11 cellular contexts compared by ENCODE assay signal in genomic region chr17:43755389-43755875, GRCh38. TPM values are rescaled to one million over a fixed set of nuclear protein-coding genes. Genes with fewer than 3 reads are reported as not detected.
DNase-seq lines count a peak whose midpoint lies in the region; ATAC-seq and TF ChIP-seq lines count a peak whose summit lies in the region.
"Had no signal": no experiment of that assay in that cellular context is flagged by ENCODE, and none has a peak within 500 bp of the region (broad histone marks: within the 10 kb centered on the region; RNA-seq: fewer than 3 reads in every experiment).

No MANE protein-coding gene starts in this region.

- no peaks in the 10 kb centered on the region for H4K20me1 ChIP-seq in PC-9 (ENCODE audit: insufficient read depth)

- no peaks in the 10 kb centered on the region for H3K9me3 ChIP-seq in heart left ventricle
- no peaks in the 10 kb centered on the region for H3K9me3 ChIP-seq in PC-9 (ENCODE audit: insufficient read depth, low read depth)
- H3K9me3 ChIP-seq: A549 had no signal

- peak overlapping the region in 9 of 12 donors; percentile 14 to 43 (median 31) for H3K4me3 ChIP-seq in heart left ventricle
- H3K4me3 ChIP-seq in PC-9, result no peak overlapping the region
- H3K4me3 ChIP-seq: A549 had no signal

- POLR2A ChIA-PET in PC-9 (lab: Charles Lee; ENCODE audit: unreplicated experiment), result no interaction called here

- ATAC-seq in heart left ventricle, result peak in 2 of 4 donors; percentile 37 to 41
- ATAC-seq in GM19452 (IDR thresholded peaks at IDR 0.05; ENCODE audit: unreplicated experiment), result no peak
- ATAC-seq in GM18868 (IDR thresholded peaks at IDR 0.05; ENCODE audit: unreplicated experiment), result no peak
- ATAC-seq: A549 had no signal

- peaks cover 58% of the 10 kb centered on the region for H3K27me3 Mint-ChIP-seq in progenitor cell of endocrine pancreas

- peaks cover 26% of the 10 kb centered on the region; the same call in 1 of the 2 replicates for H3F3A ChIP-seq in PC-9 (ENCODE audit: insufficient read depth, low read depth)

- H2AFZ ChIP-seq in PC-9, result no peak overlapping the region

- H3K4me1 Mint-ChIP-seq in progenitor cell of endocrine pancreas (ENCODE audit: low read depth), result peaks cover 11% of the 10 kb centered on the region
- H3K4me1 Mint-ChIP-seq: activated naive CD4-positive, alpha-beta T cell treated with anti-CD3 and anti-CD28 coated beads, Interleukin-2, amount 50 U/mL, for 24 hours had no signal

- H3K27me3 ChIP-seq in heart left ventricle (peaks cover 0 to 36% (median 17%) of the 10 kb centered on the region in 9 donors), PC-9 (ENCODE audit: insufficient read depth, low read depth) (no peaks in the 10 kb centered on the region)

- H3K4me3 Mint-ChIP-seq in progenitor cell of endocrine pancreas (ENCODE audit: low read depth), result no peak overlapping the region
- H3K4me3 Mint-ChIP-seq: activated naive CD4-positive, alpha-beta T cell treated with anti-CD3 and anti-CD28 coated beads, Interleukin-2, amount 50 U/mL, for 24 hours had no signal

- DNase-seq in NCI-H1105 treated with DMSO at 0.1 percent for 48 hours (lab: John Stamatoyannopoulos, UW), result peak; percentile 3
- DNase-seq in NCI-H1105 (lab: John Stamatoyannopoulos, UW), result no peak
- peak; percentile 34 for DNase-seq in RPMI7951 (ENCODE audit: low read depth)
- no peak for DNase-seq in heart left ventricle
- DNase-seq in progenitor cell of endocrine pancreas (ENCODE audit: low spot score, unreplicated experiment), result peak; percentile 60
- no peak for DNase-seq in PC-9
- DNase-seq: stimulated activated CD4-positive, alpha-beta T cell treated with anti-CD3 and anti-CD28 coated beads, Interleukin-4, amount 100 ng/mL, for 24 hours had no signal

- H3K9me2 ChIP-seq in PC-9 (ENCODE audit: insufficient read depth), result no peaks in the 10 kb centered on the region

- no peaks in the 10 kb centered on the region for H3K36me3 Mint-ChIP-seq in progenitor cell of endocrine pancreas (ENCODE audit: insufficient read depth)
- H3K36me3 Mint-ChIP-seq: activated naive CD4-positive, alpha-beta T cell treated with anti-CD3 and anti-CD28 coated beads, Interleukin-2, amount 50 U/mL, for 24 hours had no signal

- H3K36me3 ChIP-seq in heart left ventricle, result no peaks in the 10 kb centered on the region
- H3K36me3 ChIP-seq in PC-9 (ENCODE audit: low read depth), result no peaks in the 10 kb centered on the region

- no peak overlapping the region for H3K4me2 ChIP-seq in PC-9
- H3K4me2 ChIP-seq: A549 had no signal

- H3K27ac Mint-ChIP-seq in progenitor cell of endocrine pancreas, result no peak overlapping the region

- CTCF ChIA-PET in PC-9 (lab: Charles Lee), result no interaction called here

- no peaks in the 10 kb centered on the region for H3K9me3 Mint-ChIP-seq in progenitor cell of endocrine pancreas (ENCODE audit: low read depth)
- H3K9me3 Mint-ChIP-seq: activated naive CD4-positive, alpha-beta T cell treated with anti-CD3 and anti-CD28 coated beads, Interleukin-2, amount 50 U/mL, for 24 hours had no signal

- H3K4me1 ChIP-seq in heart left ventricle (peaks cover 0 to 18% (median 9%) of the 10 kb centered on the region in 12 donors), PC-9 (replicated peaks; ENCODE audit: insufficient read depth) (peaks cover 37% of the 10 kb centered on the region)

- TF ChIP-seq POLR2A in heart left ventricle (IDR thresholded peaks at IDR 0.05), result no peak

- TF ChIP-seq CTCF in heart left ventricle (IDR thresholded peaks at IDR 0.05), result peak in 1 of 12 donors; percentile 15
- peak; percentile 30 for TF ChIP-seq CTCF in progenitor cell of endocrine pancreas (IDR thresholded peaks at IDR 0.05; ENCODE audit: unreplicated experiment)
- no peak for TF ChIP-seq CTCF in PC-9 (conservative IDR thresholded peaks at IDR 0.05)

- no TSS peak for BruUV-seq in PC-9 (replicated peaks; lab: Mats Ljungman, UMichigan)

- H3K27ac ChIP-seq in heart left ventricle, result no peak overlapping the region
- H3K27ac ChIP-seq in PC-9, result no peak overlapping the region
- H3K27ac ChIP-seq: A549 had no signal

- 2 to 10% (median 5%) methylated on average over 10 to 60 of the region's 60 CpGs for WGBS in heart left ventricle, 4 donors

- no peaks in the 10 kb centered on the region for H3K79me2 ChIP-seq in PC-9 (ENCODE audit: low read depth)

- intact Hi-C loops in heart left ventricle (cut with DNase I) (loop anchor here in 3 of 10 donors (5.0 to 10.0 kb wide), 2 partner anchors 178 to 181 kb away; no protein-coding TSS in a partner anchor), PC-9 (cut with micrococcal nuclease; ENCODE audit: unreplicated experiment) (no loop called here)

RNA-seq across cellular contexts. Expression of gene SOST, which starts 3.2 kb away (rescaled TPM):
- total RNA-seq in RPMI7951 (2014; rRNA removed; shearing (Covaris generic)), result not detected in 2 replicates
- not detected for total RNA-seq in heart left ventricle
- not detected for polyA plus RNA-seq in heart left ventricle
- 0.42 and 0.43 TPM in 2 replicates for total RNA-seq in progenitor cell of endocrine pancreas
- not detected in 2 replicates for total RNA-seq in PC-9 (2021)

RNA-seq across cellular contexts. Expression of gene DUSP3, which starts 23.3 kb away (rescaled TPM):
- 32.3 and 32.4 TPM in 2 replicates for total RNA-seq in RPMI7951 (2014; rRNA removed; shearing (Covaris generic))
- 100 to 1,000 TPM; 210 to 363 (median 267) TPM for total RNA-seq in heart left ventricle
- 100 to 1,000 TPM; 208 to 312 TPM for polyA plus RNA-seq in heart left ventricle
- 58.0 and 58.3 TPM in 2 replicates for total RNA-seq in progenitor cell of endocrine pancreas
- 37.2 and 38.4 TPM in 2 replicates for total RNA-seq in PC-9 (2021)

RNA-seq across cellular contexts. Expression of gene CFAP97D1, which starts 24.8 kb away (rescaled TPM):
- total RNA-seq in RPMI7951 (2014; rRNA removed; shearing (Covaris generic)), result not detected in 2 replicates
- total RNA-seq in heart left ventricle, result under 1 TPM in 2 of 9 donors, not detected in 7; 0.05 to 0.45 TPM
- not detected for polyA plus RNA-seq in heart left ventricle
- total RNA-seq in progenitor cell of endocrine pancreas, result 0.07 TPM in 1 of 2 replicates, not detected in the other
- not detected in 2 replicates for total RNA-seq in PC-9 (2021)
- polyA plus RNA-seq: A549 had no signal

Comparison
In these comparisons a context has a peak if more than half of its experiments do, and no peak if none do; other contexts are left out.
1. DNase-seq: peak in NCI-H1105 treated with DMSO at 0.1 percent for 48 hours (single experiment), RPMI7951 (single experiment) and progenitor cell of endocrine pancreas (single experiment); none in NCI-H1105 (single experiment), heart left ventricle (0 of 5) and PC-9 (0 of 2).